ENCODE assay signal across 8 cellular contexts in the genomic region with DNA sequence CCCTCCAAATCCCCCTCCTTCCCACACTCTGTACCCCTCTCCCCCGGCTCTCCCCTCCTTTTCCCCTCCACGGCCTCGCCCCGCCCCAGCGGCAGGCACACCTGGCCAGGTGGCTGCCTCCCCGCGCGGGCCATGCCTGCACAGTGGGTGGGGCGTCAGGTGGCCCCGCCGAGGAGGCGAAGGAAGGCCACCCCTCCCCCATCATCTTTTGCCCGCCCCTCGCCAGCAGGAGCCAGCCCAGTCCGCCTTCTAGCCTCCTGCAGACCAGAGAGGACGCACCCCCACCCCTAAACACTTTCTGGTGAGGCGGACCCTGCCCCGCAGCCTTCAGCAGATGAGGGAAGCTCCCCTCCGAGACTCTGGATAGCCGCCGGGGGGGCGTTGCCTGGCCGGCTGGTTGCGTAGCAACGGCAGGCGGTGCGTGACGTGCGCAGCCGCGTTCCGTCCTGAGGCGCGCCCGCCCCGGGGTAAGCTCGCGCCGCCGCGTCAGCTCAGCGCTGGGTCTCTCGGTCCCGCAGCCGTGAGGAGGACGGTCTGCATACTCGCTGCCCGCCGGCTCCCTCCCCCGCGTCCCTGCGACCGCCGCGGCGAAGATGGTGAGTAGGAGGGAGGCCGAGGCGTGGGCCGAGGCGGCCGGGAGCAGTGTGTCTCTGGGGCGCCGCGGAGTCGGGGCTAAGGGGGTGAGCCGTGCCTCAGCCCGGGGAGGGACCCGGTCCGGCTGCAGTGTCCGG. TPM values are rescaled to one million over a fixed set of nuclear protein-coding genes. Genes with fewer than 3 reads are reported as not detected.
A peak's percentile ranks its signal among the peaks of the same experiment; 100 is the strongest.
DNase-seq lines count a peak whose midpoint lies in the region; ATAC-seq and TF ChIP-seq lines count a peak whose summit lies in the region.

TSS of gene DSTN (plus strand) at position 460 of the 731 bp plus-strand sequence. CDS start at position 594, 134 bp downstream.

- H3K36me3 Mint-ChIP-seq in HFFc6 (ENCODE audit: low read depth): peaks cover 18% of the 10 kb centered on the region
- H3K36me3 Mint-ChIP-seq in activated naive CD4-positive, alpha-beta T cell treated with anti-CD3 and anti-CD28 coated beads, Interleukin-2, amount 50 U/mL, for 24 hours: no peaks in the 10 kb centered on the region

- H3K4me3 Mint-ChIP-seq in HFFc6: peak within 1 kb of the TSS; percentile 97
- peak within 1 kb of the TSS; percentile 95 for H3K4me3 Mint-ChIP-seq in activated naive CD4-positive, alpha-beta T cell treated with anti-CD3 and anti-CD28 coated beads, Interleukin-2, amount 50 U/mL, for 24 hours

- peak within 1 kb of the TSS; percentile 100 for H3K27ac ChIP-seq in suprapubic skin

- H3K27ac Mint-ChIP-seq in HFFc6: peak within 1 kb of the TSS; percentile 93
- H3K27ac Mint-ChIP-seq in activated naive CD4-positive, alpha-beta T cell treated with anti-CD3 and anti-CD28 coated beads, Interleukin-2, amount 50 U/mL, for 24 hours: peak within 1 kb of the TSS; percentile 87

- peak within 1 kb of the TSS; percentile 90 for H3K4me3 ChIP-seq in GM08714 (ENCODE audit: low read length)
- peak within 1 kb of the TSS; percentile 98 for H3K4me3 ChIP-seq in suprapubic skin

- WGBS in suprapubic skin: 1% methylated on average over 14 of the region's 70 CpGs

- peaks cover 61% of the 10 kb centered on the region for H3K4me1 Mint-ChIP-seq in HFFc6 (ENCODE audit: low read depth)
- peaks cover 34% of the 10 kb centered on the region for H3K4me1 Mint-ChIP-seq in activated naive CD4-positive, alpha-beta T cell treated with anti-CD3 and anti-CD28 coated beads, Interleukin-2, amount 50 U/mL, for 24 hours

- peak; percentile 83 for ATAC-seq in SK-N-SH treated with all-trans-retinoic acid at 6 μM for 48 hours

- H3K4me1 ChIP-seq in suprapubic skin: peaks cover 44% of the 10 kb centered on the region

- H3K9me3 ChIP-seq in suprapubic skin: no peaks in the 10 kb centered on the region

- TF ChIP-seq EP300 in suprapubic skin (IDR thresholded peaks at IDR 0.05): peak; percentile 58

- H3K27me3 Mint-ChIP-seq in HFFc6 (ENCODE audit: insufficient read depth): no peaks in the 10 kb centered on the region; the same call in 1 of the 2 replicates
- peaks cover 1% of the 10 kb centered on the region for H3K27me3 Mint-ChIP-seq in activated naive CD4-positive, alpha-beta T cell treated with anti-CD3 and anti-CD28 coated beads, Interleukin-2, amount 50 U/mL, for 24 hours

- DNase-seq in HFFc6 (peak; percentile 94), NAMALWA (ENCODE audit: low spot score) (peak; percentile 92), globus pallidus (ENCODE audit: low spot score) (peak; percentile 88), nucleus accumbens (lab: John Stamatoyannopoulos, UW) (peak; percentile 29 to 92 (median 82)), suprapubic skin (ENCODE audit: low spot score in 2 of 2) (peak; percentile 97 to 98)

- H3K27me3 ChIP-seq in suprapubic skin: no peaks in the 10 kb centered on the region

- no peak for TF ChIP-seq CTCF in HFFc6 (IDR thresholded peaks at IDR 0.05)
- no peak for TF ChIP-seq CTCF in suprapubic skin (IDR thresholded peaks at IDR 0.05)

- TF ChIP-seq POLR2A in suprapubic skin (IDR thresholded peaks at IDR 0.05): peak; percentile 80 to 95

- no peaks in the 10 kb centered on the region for H3K9me3 Mint-ChIP-seq in HFFc6
- no peaks in the 10 kb centered on the region for H3K9me3 Mint-ChIP-seq in activated naive CD4-positive, alpha-beta T cell treated with anti-CD3 and anti-CD28 coated beads, Interleukin-2, amount 50 U/mL, for 24 hours

- no peaks in the 10 kb centered on the region for H3K36me3 ChIP-seq in suprapubic skin

TF ChIP-seq in SK-N-SH treated with all-trans-retinoic acid at 6 μM for 48 hours, 23 proteins besides CTCF, POLR2A, EP300 and RAD21:
- TF ChIP-seq ZFP3 (CRISPR knock-in tag; IDR thresholded peaks at IDR 0.05) (peak; percentile 55; the same call in 1 of the 2 replicates), OSR1 (CRISPR knock-in tag; IDR thresholded peaks at IDR 0.05) (no peak)
TF ChIP-seq in SK-N-SH treated with all-trans-retinoic acid at 6 μM for 48 hours: peak in this region for 1.

RNA-seq across cellular contexts. Expression of gene DSTN, which starts in this region (rescaled TPM):
- total RNA-seq in HFFc6 (2021; fragmentation: NEBNext Ultra II Directional; extraction: Animal tissue kit (Norgen Biotek cat#: 25700)): 100 to 1,000 TPM; 497 to 624 (median 521) TPM
- 100 to 1,000 TPM; 186 to 301 (median 258) TPM for total RNA-seq in suprapubic skin

Comparison
In these comparisons a context has a peak if more than half of its experiments do, and no peak if none do; other contexts are left out.
1. Peak in every context shown above with its lines: DNase-seq, ATAC-seq, H3K4me3 ChIP-seq and H3K27ac ChIP-seq.